ENCODE assay signal across 22 cellular contexts in the genomic region with DNA sequence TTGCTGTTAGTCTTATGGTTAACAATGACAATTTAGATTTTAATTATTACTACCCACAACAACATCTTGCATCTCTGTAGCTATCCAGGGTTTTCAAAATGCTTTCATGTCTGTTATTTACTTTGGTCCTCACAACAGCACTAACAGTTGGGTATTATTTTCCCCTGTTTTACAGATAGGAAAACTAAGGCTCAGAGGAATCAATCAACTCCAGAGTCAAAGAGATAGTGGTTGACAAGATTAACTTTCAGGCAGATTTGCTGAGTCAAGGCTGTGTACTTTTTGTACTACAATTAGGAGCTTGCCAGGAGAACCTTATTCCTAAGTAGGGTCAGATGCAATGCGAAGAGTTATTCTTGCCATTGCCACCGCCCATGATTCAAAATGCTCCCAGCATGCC. TPM values are rescaled to one million over a fixed set of nuclear protein-coding genes. Genes with fewer than 3 reads are reported as not detected.
DNase-seq lines count a peak whose midpoint lies in the region; ATAC-seq and TF ChIP-seq lines count a peak whose summit lies in the region.
"Had no signal": no experiment of that assay in that cellular context is flagged by ENCODE, and none has a peak within 500 bp of the region (broad histone marks: within the 10 kb centered on the region; RNA-seq: fewer than 3 reads in every experiment).

No MANE protein-coding gene starts in this region.

- peak; percentile 18 for DNase-seq in NCI-H82 (lab: John Stamatoyannopoulos, UW)
- DNase-seq in NCI-H82 treated with DMSO at 0.1 percent for 48 hours (lab: John Stamatoyannopoulos, UW; ENCODE audit: unreplicated experiment) = no peak
- DNase-seq in Panc1 (ENCODE audit: low read depth, low spot score) = no peak
- no peak for DNase-seq in DMS53 treated with DMSO at 0.1 percent for 48 hours (lab: John Stamatoyannopoulos, UW; ENCODE audit: unreplicated experiment)
- DNase-seq in esophagus squamous epithelium (lab: John Stamatoyannopoulos, UW) = no peak
- DNase-seq: ACHN; BE2C; C1 segment of cervical spinal cord; Calu3; CD4-positive, alpha-beta memory T cell; CD4-positive, CD25-positive, alpha-beta regulatory T cell; CD8-positive, alpha-beta memory T cell; COR-L47; DMS79; DND-41; EL; GDM1 had no signal

- in situ Hi-C loops in Panc1 (cut with HindIII; ENCODE audit: low pct_unique_long_range_greater_than_20kb, low sequenced_read_pairs) = no loop called here

- BruUV-seq in Panc1 (replicated peaks; lab: Mats Ljungman, UMichigan) = no TSS peak

- H3K27me3 ChIP-seq in Panc1 (ENCODE audit: control insufficient read depth, insufficient read depth, low read length) = no peaks in the 10 kb centered on the region
- no peaks in the 10 kb centered on the region for H3K27me3 ChIP-seq in esophagus squamous epithelium
- H3K27me3 ChIP-seq: BE2C, BLaER1 had no signal

- H3K4me1 ChIP-seq in Panc1 (ENCODE audit: control insufficient read depth, insufficient read depth, low read length) (peaks cover 10% of the 10 kb centered on the region), esophagus squamous epithelium (peaks cover 0 to 34% (median 4%) of the 10 kb centered on the region in 3 donors)
- H3K4me1 ChIP-seq: BE2C had no signal

- CTCF ChIA-PET in Panc1 (lab: Charles Lee) = interaction anchor here (0.6 kb wide), 1 partner anchor 656 kb away, joined by 3 read pairs; no protein-coding TSS in a partner anchor

- no peaks in the 10 kb centered on the region for H3K36me3 ChIP-seq in Panc1 (ENCODE audit: control insufficient read depth, insufficient read depth, low read length)
- H3K36me3 ChIP-seq in esophagus squamous epithelium = no peaks in the 10 kb centered on the region
- H3K36me3 ChIP-seq: BE2C, BLaER1 had no signal

- H3K27ac ChIP-seq in Panc1 (ENCODE audit: low read length) (peak overlapping the region; percentile 60; the same call in 1 of the 2 replicates), esophagus squamous epithelium (no peak overlapping the region)
- H3K27ac ChIP-seq: 22Rv1, BLaER1 had no signal

- TF ChIP-seq CTCF in Panc1 (IDR thresholded peaks at IDR 0.05) (no peak), esophagus squamous epithelium (IDR thresholded peaks at IDR 0.05) (no peak)

- H3K4me3 ChIP-seq in Panc1 (ENCODE audit: low read depth in 2 of 2, low read length in 2 of 2) (no peak overlapping the region), esophagus squamous epithelium (no peak overlapping the region)
- H3K4me3 ChIP-seq: BLaER1, GM12878 had no signal

- POLR2A ChIA-PET in Panc1 (lab: Charles Lee) = no interaction called here

- H3K9me3 ChIP-seq in Panc1 (ENCODE audit: control insufficient read depth, insufficient read depth, low read depth, low read length) (no peaks in the 10 kb centered on the region), esophagus squamous epithelium (peaks cover 0 to 4% (median 0%) of the 10 kb centered on the region in 3 donors)
- H3K9me3 ChIP-seq: BE2C had no signal

- WGBS in esophagus squamous epithelium, 2 donors = 85 to 96% methylated on average over 2 of the region's 2 CpGs

- TF ChIP-seq POLR2A in esophagus squamous epithelium (IDR thresholded peaks at IDR 0.05) = no peak

- ATAC-seq in Panc1 = no peak
- ATAC-seq: GM12878 had no signal

- intact Hi-C loops in Panc1 (cut with micrococcal nuclease; ENCODE audit: unreplicated experiment) = no loop called here
- intact Hi-C loops in esophagus squamous epithelium (cut with DNase I) = no loop called here

RNA-seq across cellular contexts. Expression of a gene that starts 49.4 kb away (rescaled TPM):
- total RNA-seq in Panc1 (2021; ENCODE audit: unreplicated experiment) (19.3 TPM), esophagus squamous epithelium (10 to 100 TPM in 1 of 4 donors, 1 to 10 TPM in 3; 6.6 to 15.3 (median 9.4) TPM)
- 7.8 TPM for polyA plus RNA-seq in Panc1 (2012; ENCODE audit: insufficient read length)
- total RNA-seq: CD4-positive, alpha-beta memory T cell; CD4-positive, CD25-positive, alpha-beta regulatory T cell; CD8-positive, alpha-beta memory T cell; G401 had no signal
- polyA plus RNA-seq: CD14-positive monocyte; CD4-positive, alpha-beta memory T cell; CD4-positive, CD25-positive, alpha-beta regulatory T cell; CD8-positive, alpha-beta memory T cell had no signal
